In the genomic region with DNA sequence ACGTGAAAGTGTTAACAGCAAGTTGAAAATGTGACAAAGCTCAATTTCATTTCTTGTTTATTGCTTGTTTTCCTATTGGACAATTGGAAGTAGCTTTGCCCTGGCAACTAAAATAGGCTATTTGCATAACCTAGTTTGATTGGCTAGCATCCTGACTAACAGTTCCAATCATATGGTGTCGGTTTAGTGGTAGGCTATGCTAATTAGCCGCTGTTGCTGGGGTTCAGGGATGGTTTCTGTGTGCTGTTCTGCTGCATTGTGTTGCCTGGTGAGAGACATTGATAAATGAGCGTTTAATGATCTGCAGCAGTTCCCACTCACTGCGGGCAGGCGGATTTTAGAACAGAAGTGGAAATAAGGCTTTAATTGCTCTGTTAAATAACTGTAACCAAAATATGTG, we compare ENCODE assay signal across 8 cellular contexts.
DNase-seq lines count a peak whose midpoint lies in the region; ATAC-seq and TF ChIP-seq lines count a peak whose summit lies in the region.

No MANE protein-coding gene starts in this region.

- H3F3A ChIP-seq in smooth muscle cell (ENCODE audit: low read depth), result peaks cover 3% of the 10 kb centered on the region

- dilution Hi-C loops in mammary epithelial cell (cut with HindIII; ENCODE audit: low sequenced_read_pairs), result no loop called here

- no peak for TF ChIP-seq CTCF in mammary epithelial cell (conservative IDR thresholded peaks at IDR 0.05 in 1 of 2, IDR thresholded peaks at IDR 0.05 in 1 of 2; ENCODE audit: extremely low read depth in 1 of 2, insufficient read depth in 1 of 2, low read depth in 1 of 2, low read length in 2 of 2)
- no peak for TF ChIP-seq CTCF in smooth muscle cell (IDR thresholded peaks at IDR 0.05; ENCODE audit: borderline replicate concordance, insufficient read depth, poor library complexity, severe bottlenecking)

- H3K36me3 ChIP-seq in mammary epithelial cell (ENCODE audit: insufficient read depth, low read length) (no peaks in the 10 kb centered on the region), iPS-18a (ENCODE audit: control insufficient read depth, low read depth, low read length) (no peaks in the 10 kb centered on the region), smooth muscle cell (ENCODE audit: low read depth) (no peaks in the 10 kb centered on the region)

- no peak overlapping the region for H3K4me3 ChIP-seq in mammary epithelial cell (replicated peaks in 1 of 3; ENCODE audit: insufficient read depth in 1 of 3, low read depth in 2 of 3, low read length in 3 of 3)
- peak overlapping the region; percentile 32 for H3K4me3 ChIP-seq in iPS-18a (ENCODE audit: low read length)
- H3K4me3 ChIP-seq in smooth muscle cell, result no peak overlapping the region

- CTCF ChIA-PET in mammary epithelial cell (lab: Charles Lee; ENCODE audit: low non-redundant PET), result no interaction called here

- no TSS peak for BruUV-seq in mammary epithelial cell (replicated peaks; lab: Mats Ljungman, UMichigan)

- peak; percentile 89 for DNase-seq in EH (ENCODE audit: low read depth)
- DNase-seq in KBM-7, result peak; percentile 77
- DNase-seq in SHP77 (lab: John Stamatoyannopoulos, UW), result peak; percentile 85 to 86
- DNase-seq in mammary epithelial cell, result peak; percentile 31
- DNase-seq in smooth muscle cell (lab: John Stamatoyannopoulos, UW; ENCODE audit: unreplicated experiment), result no peak
- DNase-seq in NK-92 (lab: John Stamatoyannopoulos, UW; ENCODE audit: unreplicated experiment), result no peak

- H3K27me3 ChIP-seq in mammary epithelial cell (ENCODE audit: insufficient read depth, low read length) (no peaks in the 10 kb centered on the region), iPS-18a (ENCODE audit: control insufficient read depth, insufficient read depth, low read length) (no peaks in the 10 kb centered on the region), smooth muscle cell (ENCODE audit: low read depth) (no peaks in the 10 kb centered on the region)

- in situ Hi-C loops in KBM-7 (cut with MboI; ENCODE audit: low pct_unique_long_range_greater_than_20kb, low sequenced_read_pairs), result no loop called here
- in situ Hi-C loops in mammary epithelial cell (cut with MboI; ENCODE audit: low sequenced_read_pairs in 2 of 2), result no loop called here

- H3K9ac ChIP-seq in mammary epithelial cell (ENCODE audit: insufficient read depth, low read length) (no peak overlapping the region), iPS-18a (ENCODE audit: low read length) (peak overlapping the region; percentile 29), smooth muscle cell (ENCODE audit: low read depth) (no peak overlapping the region)

- intact Hi-C loops in mammary epithelial cell (cut with micrococcal nuclease), result no loop called here

- 74% methylated on average over 6 of the region's 6 CpGs for WGBS in mammary epithelial cell (ENCODE audit: low coverage, missing lambda C conversion rate)
- WGBS in smooth muscle cell (ENCODE audit: low lambda C conversion rate), result 26% methylated on average over 6 of the region's 6 CpGs

- H3K9me3 ChIP-seq in mammary epithelial cell (replicated peaks; ENCODE audit: insufficient read depth, low read length) (no peaks in the 10 kb centered on the region), iPS-18a (ENCODE audit: control insufficient read depth, low read depth, low read length) (peaks cover 6% of the 10 kb centered on the region), smooth muscle cell (replicated peaks; ENCODE audit: low read depth) (no peaks in the 10 kb centered on the region)

- no peak for ATAC-seq in HG02885 (IDR thresholded peaks at IDR 0.05; ENCODE audit: poor library complexity, unreplicated experiment)

- H3K79me2 ChIP-seq in mammary epithelial cell (ENCODE audit: insufficient read depth, low read length) (peaks cover 96% of the 10 kb centered on the region), smooth muscle cell (ENCODE audit: low read depth) (peaks cover 100% of the 10 kb centered on the region)

- H3K27ac ChIP-seq in mammary epithelial cell (ENCODE audit: insufficient read depth, low read depth, low read length) (no peak overlapping the region), iPS-18a (ENCODE audit: low read length) (no peak overlapping the region), smooth muscle cell (ENCODE audit: low read depth) (peak overlapping the region; percentile 5)

- H2AFZ ChIP-seq in mammary epithelial cell (ENCODE audit: low read depth, low read length) (no peak overlapping the region), smooth muscle cell (ENCODE audit: low read depth) (no peak overlapping the region)

- peaks cover 7% of the 10 kb centered on the region for H3K4me1 ChIP-seq in mammary epithelial cell (ENCODE audit: insufficient read depth, low read length)
- H3K4me1 ChIP-seq in iPS-18a (ENCODE audit: control insufficient read depth, low read depth, low read length), result peaks cover 39% of the 10 kb centered on the region
- H3K4me1 ChIP-seq in smooth muscle cell (ENCODE audit: low read depth), result peaks cover 22% of the 10 kb centered on the region

- H4K20me1 ChIP-seq in mammary epithelial cell (ENCODE audit: insufficient read depth, low read length) (peaks cover 3% of the 10 kb centered on the region), smooth muscle cell (ENCODE audit: low read depth) (peaks cover 98% of the 10 kb centered on the region)

- no peak overlapping the region for H3K4me2 ChIP-seq in mammary epithelial cell (ENCODE audit: insufficient read depth, low read depth, low read length)
- peak overlapping the region; percentile 30 for H3K4me2 ChIP-seq in smooth muscle cell

Comparison
In these comparisons a context has a peak if more than half of its experiments do, and no peak if none do; other contexts are left out.
1. DNase-seq: peak in EH (single experiment), KBM-7 (single experiment), SHP77 (2 of 2) and mammary epithelial cell (single experiment); none in smooth muscle cell (single experiment) and NK-92 (single experiment).